In genomic region chr14:24429395-24430142, GRCh38 we compare ENCODE assay signal across 8 cellular contexts. TPM values are rescaled to one million over a fixed set of nuclear protein-coding genes. Genes with fewer than 3 reads are reported as not detected.
A peak's percentile ranks its signal among the peaks of the same experiment; 100 is the strongest.
DNase-seq lines count a peak whose midpoint lies in the region; ATAC-seq and TF ChIP-seq lines count a peak whose summit lies in the region.

CBLN3 (minus strand) TSS chr14:24429668; CDS start chr14:24429054, 614 bp downstream.
KHNYN (plus strand) TSS chr14:24429954; CDS start chr14:24430731, 777 bp downstream.

- H3K27me3 ChIP-seq in colonic mucosa (no peaks in the 10 kb centered on the region), left lung (no peaks in the 10 kb centered on the region)

- H3K27ac ChIP-seq in colonic mucosa (peak within 1 kb of the TSS; percentile 92), left lung (peak within 1 kb of the TSS; percentile 96 to 97)

- DNase-seq in AG20443 (ENCODE audit: low spot score) (peak; percentile 97), NCI-H2227 (lab: John Stamatoyannopoulos, UW; ENCODE audit: unreplicated experiment) (peak; percentile 89), colonic mucosa (peak; percentile 93), left lung (peak; percentile 94 to 97)
- peak; percentile 83 to 86 for DNase-seq in activated CD4-positive, alpha-beta T cell treated with anti-CD3 and anti-CD28 coated beads for 4 hours
- DNase-seq in stimulated activated CD4-positive, alpha-beta T cell treated with anti-CD3 and anti-CD28 coated beads, Interleukin-2, amount 100 ng/mL, for 24 hours, result peak; percentile 88 to 89

- H3K9me3 ChIP-seq in colonic mucosa, result no peaks in the 10 kb centered on the region
- H3K9me3 ChIP-seq in left lung, result no peaks in the 10 kb centered on the region

- peak; percentile 87 for ATAC-seq in GM18909 (IDR thresholded peaks at IDR 0.05; ENCODE audit: poor library complexity, unreplicated experiment)
- ATAC-seq in HG03139 (IDR thresholded peaks at IDR 0.05; ENCODE audit: unreplicated experiment), result peak; percentile 79
- peak; percentile 86 for ATAC-seq in left lung

- peaks cover 25% of the 10 kb centered on the region for H3K4me1 ChIP-seq in colonic mucosa
- H3K4me1 ChIP-seq in left lung, result peaks cover 23 to 56% of the 10 kb centered on the region in 2 donors

- intact Hi-C loops in colonic mucosa (cut with DNase I) (loop anchor here (2.0 to 10.0 kb wide), 2 partner anchors 63 to 185 kb away; partner anchors contain the start of gene TINF2), left lung (cut with DNase I) (loop anchor here (5.0 to 10.0 kb wide), 3 partner anchors 62 to 97 kb away; partner anchors contain the start of genes ADCY4 (in 1 of the 2), NFATC4 (in 1 of the 2) and RIPK3 (in 1 of the 2))

- H3K4me3 ChIP-seq in colonic mucosa (peak within 1 kb of the TSS; percentile 74), left lung (peak within 1 kb of the TSS; percentile 83 to 90)

- peak within 1 kb of the TSS; percentile 95 to 99 for H3K9ac ChIP-seq in colonic mucosa (ENCODE audit: low read depth in 2 of 2, low read length in 2 of 2)

- no peak for TF ChIP-seq CTCF in colonic mucosa (IDR thresholded peaks at IDR 0.05)
- no peak for TF ChIP-seq CTCF in left lung (IDR thresholded peaks at IDR 0.05)

- H3K36me3 ChIP-seq in colonic mucosa (peaks cover 11% of the 10 kb centered on the region), left lung (peaks cover 0 to 26% of the 10 kb centered on the region in 2 donors)

RNA-seq across cellular contexts. Expression of gene CBLN3, which starts in this region (rescaled TPM):
- 1 to 10 TPM; 1.8 to 2.0 TPM for total RNA-seq in colonic mucosa
- total RNA-seq in left lung, result 1 to 10 TPM; 5.9 to 6.4 TPM

RNA-seq across cellular contexts. Expression of gene KHNYN, which starts in this region (rescaled TPM):
- total RNA-seq in colonic mucosa (10 to 100 TPM; 82.6 to 90.4 TPM), left lung (10 to 100 TPM; 48.0 to 49.3 TPM)

Comparison
In these comparisons a context has a peak if more than half of its experiments do, and no peak if none do; other contexts are left out.
1. Peak in every context shown above with its lines: DNase-seq, ATAC-seq, H3K4me3 ChIP-seq and H3K27ac ChIP-seq.